ENCODE assay signal across 1 cellular context in the genomic region with DNA sequence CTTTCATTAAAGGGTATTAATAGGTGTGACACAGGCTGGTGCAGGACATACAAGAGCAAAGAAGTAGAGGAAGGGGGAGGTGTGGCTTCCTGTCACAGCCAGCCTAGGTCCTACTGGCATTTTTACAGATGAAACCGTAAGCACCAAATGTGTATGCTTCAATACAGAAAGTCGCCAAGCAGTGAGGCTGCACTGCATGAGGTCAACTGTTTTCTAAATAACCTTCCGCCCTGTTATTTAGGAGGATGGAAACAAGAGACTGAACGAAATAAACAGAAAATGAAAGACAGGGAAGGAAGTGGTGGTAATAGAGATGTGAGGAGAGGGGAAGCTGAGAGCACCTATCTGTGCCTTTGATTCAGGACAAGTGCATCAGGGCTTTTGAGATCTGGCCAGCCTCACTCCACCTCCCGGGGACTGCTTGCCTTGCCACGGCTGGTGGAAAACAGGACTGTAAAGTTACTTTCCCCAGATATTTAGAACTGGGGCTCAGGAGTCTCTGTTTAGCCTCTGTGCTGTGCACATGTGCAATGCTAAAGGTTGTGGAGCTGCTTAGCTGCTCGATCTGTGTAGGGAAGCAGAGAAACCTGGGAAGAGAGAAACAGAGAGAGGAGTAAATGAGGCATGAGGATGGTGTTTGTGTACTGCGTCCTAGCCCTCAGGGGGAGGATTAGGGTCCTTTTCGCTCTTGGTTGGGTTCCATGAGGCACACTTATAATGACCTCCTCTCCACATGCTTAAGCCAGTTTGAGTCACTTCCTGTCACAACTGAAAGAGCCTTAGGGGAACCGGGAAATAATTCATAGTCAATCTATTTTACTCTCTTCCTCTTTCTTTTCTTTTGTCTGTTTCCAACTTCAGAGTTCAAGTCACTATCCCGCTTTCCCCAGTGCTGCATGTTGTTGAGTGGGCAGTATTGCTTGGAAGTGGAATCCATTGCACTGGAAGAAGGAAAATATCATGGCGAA.
TF ChIP-seq lines count a peak whose summit lies in the region.

No MANE protein-coding gene starts in this region.

TF ChIP-seq in SK-N-SH treated with all-trans-retinoic acid at 6 μM for 48 hours, 23 proteins besides CTCF, POLR2A, EP300 and RAD21 (continued from another document):
- TF ChIP-seq, protein P1, sequence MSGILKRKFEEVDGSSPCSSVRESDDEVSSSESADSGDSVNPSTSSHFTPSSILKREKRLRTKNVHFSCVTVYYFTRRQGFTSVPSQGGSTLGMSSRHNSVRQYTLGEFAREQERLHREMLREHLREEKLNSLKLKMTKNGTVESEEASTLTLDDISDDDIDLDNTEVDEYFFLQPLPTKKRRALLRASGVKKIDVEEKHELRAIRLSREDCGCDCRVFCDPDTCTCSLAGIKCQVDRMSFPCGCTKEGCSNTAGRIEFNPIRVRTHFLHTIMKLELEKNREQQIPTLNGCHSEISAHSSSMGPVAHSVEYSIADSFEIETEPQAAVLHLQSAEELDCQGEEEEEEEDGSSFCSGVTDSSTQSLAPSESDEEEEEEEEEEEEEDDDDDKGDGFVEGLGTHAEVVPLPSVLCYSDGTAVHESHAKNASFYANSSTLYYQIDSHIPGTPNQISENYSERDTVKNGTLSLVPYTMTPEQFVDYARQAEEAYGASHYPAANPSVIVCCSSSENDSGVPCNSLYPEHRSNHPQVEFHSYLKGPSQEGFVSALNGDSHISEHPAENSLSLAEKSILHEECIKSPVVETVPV (CRISPR knock-in tag; IDR thresholded peaks at IDR 0.05), result no peak
- TF ChIP-seq, protein P2, sequence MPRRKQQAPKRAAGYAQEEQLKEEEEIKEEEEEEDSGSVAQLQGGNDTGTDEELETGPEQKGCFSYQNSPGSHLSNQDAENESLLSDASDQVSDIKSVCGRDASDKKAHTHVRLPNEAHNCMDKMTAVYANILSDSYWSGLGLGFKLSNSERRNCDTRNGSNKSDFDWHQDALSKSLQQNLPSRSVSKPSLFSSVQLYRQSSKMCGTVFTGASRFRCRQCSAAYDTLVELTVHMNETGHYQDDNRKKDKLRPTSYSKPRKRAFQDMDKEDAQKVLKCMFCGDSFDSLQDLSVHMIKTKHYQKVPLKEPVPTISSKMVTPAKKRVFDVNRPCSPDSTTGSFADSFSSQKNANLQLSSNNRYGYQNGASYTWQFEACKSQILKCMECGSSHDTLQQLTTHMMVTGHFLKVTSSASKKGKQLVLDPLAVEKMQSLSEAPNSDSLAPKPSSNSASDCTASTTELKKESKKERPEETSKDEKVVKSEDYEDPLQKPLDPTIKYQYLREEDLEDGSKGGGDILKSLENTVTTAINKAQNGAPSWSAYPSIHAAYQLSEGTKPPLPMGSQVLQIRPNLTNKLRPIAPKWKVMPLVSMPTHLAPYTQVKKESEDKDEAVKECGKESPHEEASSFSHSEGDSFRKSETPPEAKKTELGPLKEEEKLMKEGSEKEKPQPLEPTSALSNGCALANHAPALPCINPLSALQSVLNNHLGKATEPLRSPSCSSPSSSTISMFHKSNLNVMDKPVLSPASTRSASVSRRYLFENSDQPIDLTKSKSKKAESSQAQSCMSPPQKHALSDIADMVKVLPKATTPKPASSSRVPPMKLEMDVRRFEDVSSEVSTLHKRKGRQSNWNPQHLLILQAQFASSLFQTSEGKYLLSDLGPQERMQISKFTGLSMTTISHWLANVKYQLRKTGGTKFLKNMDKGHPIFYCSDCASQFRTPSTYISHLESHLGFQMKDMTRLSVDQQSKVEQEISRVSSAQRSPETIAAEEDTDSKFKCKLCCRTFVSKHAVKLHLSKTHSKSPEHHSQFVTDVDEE (CRISPR knock-in tag; IDR thresholded peaks at IDR 0.05), result no peak
- TF ChIP-seq BACH2 (CRISPR knock-in tag; IDR thresholded peaks at IDR 0.05; ENCODE audit: borderline replicate concordance), result no peak
TF ChIP-seq in SK-N-SH treated with all-trans-retinoic acid at 6 μM for 48 hours: peak in this region for 0.
